22 cellular contexts compared by ENCODE assay signal in the genomic region with DNA sequence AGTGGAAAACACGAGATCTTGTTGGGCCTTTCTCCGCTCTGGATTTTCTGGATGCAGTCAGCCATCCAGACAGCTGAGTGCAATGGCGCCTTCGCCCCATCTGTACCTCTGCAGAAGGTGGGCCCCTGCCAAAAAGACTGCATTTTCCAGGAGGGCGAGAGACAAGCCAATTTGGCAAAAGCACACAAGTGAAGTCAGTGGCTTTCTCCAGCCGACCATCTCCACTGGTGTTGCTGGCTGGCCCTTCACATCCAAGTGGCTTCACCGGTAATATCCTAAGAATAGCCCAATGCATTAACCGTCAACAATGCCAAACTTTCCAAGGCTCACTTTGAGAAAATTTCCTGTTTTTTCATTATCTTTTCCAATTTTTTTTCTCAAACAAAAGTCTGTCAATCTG.
"Had no signal": no experiment of that assay in that cellular context is flagged by ENCODE, and none has a peak within 500 bp of the region (broad histone marks: within the 10 kb centered on the region; RNA-seq: fewer than 3 reads in every experiment).

No MANE protein-coding gene starts in this region.

- H3K27ac ChIP-seq: ascending aorta, body of pancreas, colonic mucosa had no signal

- FAIRE-seq: bronchial epithelial cell had no signal

- H3K9me3 ChIP-seq: ascending aorta, body of pancreas, colonic mucosa had no signal

- DNase-seq: activated CD4-positive, alpha-beta memory T cell treated with anti-CD3 and anti-CD28 coated beads for 36 hours; activated CD4-positive, alpha-beta T cell treated with anti-CD3 and anti-CD28 coated beads, Interleukin-2, amount 10 ng/mL, durations not matched to agents 7 days and 5 days; activated CD4-positive, CD25-positive, alpha-beta regulatory T cell; activated CD8-positive, alpha-beta memory T cell treated with anti-CD3 and anti-CD28 coated beads for 24 hours; activated effector memory CD4-positive, alpha-beta T cell treated with anti-CD3 and anti-CD28 coated beads, Interleukin-2, amount 50 U/mL, for 16 hours; activated naive CD4-positive, alpha-beta T cell treated with Interleukin-2 at 50 U/mL for 16 hours; activated naive CD8-positive, alpha-beta T cell treated with anti-CD3 and anti-CD28 coated beads, Interleukin-2, amount 50 U/mL, for 24 hours; activated T-cell treated with anti-CD3 and anti-CD28 coated beads, Interleukin-2, amount 50 U/mL, for 4 hours; amniotic stem cell; body of pancreas; colonic mucosa; Kasumi-1; KBM-7; NCI-H1048; NCI-H2029 treated with DMSO at 0.1 percent for 48 hours; NCI-H510A; SIG-M5; T-helper 17 cell; T-helper 9 cell had no signal

- H3K4me3 ChIP-seq: ascending aorta, body of pancreas, colonic mucosa had no signal

- ATAC-seq: activated naive CD4-positive, alpha-beta T cell treated with anti-CD3 and anti-CD28 coated beads, Interleukin-2, amount 50 U/mL, for 72 hours; activated naive CD8-positive, alpha-beta T cell treated with anti-CD3 and anti-CD28 coated beads, Interleukin-2, amount 50 U/mL, for 24 hours; activated T-cell treated with anti-CD3 and anti-CD28 coated beads, Interleukin-2, amount 50 U/mL, for 4 hours; body of pancreas; T-helper 17 cell had no signal

- H3K4me1 ChIP-seq: ascending aorta, body of pancreas, colonic mucosa had no signal
